18 cellular contexts compared by ENCODE assay signal in the genomic region with DNA sequence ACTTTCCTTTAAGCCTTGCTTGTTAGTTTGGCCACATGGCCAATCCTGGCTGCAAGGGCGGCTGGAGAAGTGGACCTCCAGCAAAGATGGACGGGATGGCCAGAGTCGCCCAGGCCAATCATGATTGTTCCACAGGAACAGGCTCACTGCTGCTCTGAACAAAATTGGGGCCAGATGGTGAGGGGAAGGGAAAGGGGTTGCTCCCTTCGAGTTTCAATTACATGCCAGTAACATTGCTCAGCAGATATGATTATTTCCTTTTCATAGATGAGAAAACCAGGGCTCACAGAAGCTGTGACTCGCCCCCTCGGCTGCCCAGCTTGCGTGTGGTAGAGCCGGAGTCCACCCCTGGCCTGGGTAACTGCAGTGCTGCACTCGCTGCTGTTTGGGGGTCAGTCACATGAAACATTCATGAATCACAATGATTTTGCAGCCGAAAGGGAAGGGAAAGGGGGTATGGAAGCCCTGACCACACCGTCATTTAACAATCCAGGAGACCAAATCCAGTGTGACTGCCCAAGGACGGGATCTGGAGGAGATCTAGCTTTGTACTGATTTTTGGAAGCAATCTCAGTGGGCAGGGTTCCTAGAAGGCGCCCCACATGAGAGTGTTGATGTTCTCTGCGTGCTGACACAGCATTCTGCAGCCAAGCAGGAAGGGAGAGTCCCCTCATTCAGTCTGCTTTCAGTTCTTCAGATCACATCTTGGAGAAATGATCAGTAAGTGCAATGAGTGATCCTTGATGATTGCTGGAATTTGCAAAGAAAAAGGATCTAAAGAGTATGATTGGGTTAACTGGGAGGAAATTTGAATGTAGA.
A peak's percentile ranks its signal among the peaks of the same experiment; 100 is the strongest.
DNase-seq lines count a peak whose midpoint lies in the region; ATAC-seq and TF ChIP-seq lines count a peak whose summit lies in the region.
"Had no signal": no experiment of that assay in that cellular context is flagged by ENCODE, and none has a peak within 500 bp of the region (broad histone marks: within the 10 kb centered on the region; RNA-seq: fewer than 3 reads in every experiment).

No MANE protein-coding gene starts in this region.

- TF ChIP-seq CTCF in foreskin keratinocyte (conservative IDR thresholded peaks at IDR 0.05): no peak

- H3K27me3 ChIP-seq in foreskin keratinocyte: no peaks in the 10 kb centered on the region
- H3K27me3 ChIP-seq: transverse colon had no signal

- DNase-seq in EH (ENCODE audit: low read depth) (peak; percentile 84), foreskin keratinocyte (peak in 1 of 2 donors; percentile 18), stromal cell of bone marrow (ENCODE audit: low read depth) (peak; percentile 38), LoVo (ENCODE audit: low spot score) (no peak), MV-4-11 (lab: John Stamatoyannopoulos, UW) (no peak)
- DNase-seq in activated naive CD4-positive, alpha-beta T cell treated with Interleukin-2 at 50 U/mL for 16 hours: no peak
- DNase-seq: activated effector memory CD4-positive, alpha-beta T cell treated with Interleukin-2 at 50 U/mL for 16 hours; amygdala; CD4-positive, alpha-beta T cell; kidney; mesendoderm; NCI-H146; NCI-H446 treated with DMSO at 0.1 percent for 48 hours; transverse colon had no signal

- ATAC-seq in SK-N-SH treated with all-trans-retinoic acid at 6 μM for 48 hours (peak; percentile 66), foreskin keratinocyte (peak; percentile 47), HG03571 (IDR thresholded peaks at IDR 0.05; ENCODE audit: unreplicated experiment) (no peak)
- ATAC-seq: Right ventricle myocardium inferior, WTC11 had no signal

- no peak overlapping the region for H3K27ac ChIP-seq in foreskin keratinocyte
- H3K27ac ChIP-seq: transverse colon had no signal

- no peaks in the 10 kb centered on the region for H3K4me1 ChIP-seq in foreskin keratinocyte
- H3K4me1 ChIP-seq: transverse colon had no signal

TF ChIP-seq in SK-N-SH treated with all-trans-retinoic acid at 6 μM for 48 hours, 23 proteins besides CTCF, POLR2A, EP300 and RAD21:
- TF ChIP-seq ZFP3 (CRISPR knock-in tag; IDR thresholded peaks at IDR 0.05) (no peak), SNAI2 (CRISPR knock-in tag; IDR thresholded peaks at IDR 0.05) (no peak)

Comparison
In these comparisons a context has a peak if more than half of its experiments do, and no peak if none do; other contexts are left out.
1. DNase-seq: peak in EH (single experiment) and stromal cell of bone marrow (single experiment); none in LoVo (single experiment), MV-4-11 (single experiment) and activated naive CD4-positive, alpha-beta T cell treated with Interleukin-2 at 50 U/mL for 16 hours (single experiment).